ENCODE assay signal across 1 cellular context in genomic region chr2:33146112-33146511, GRCh38.
TF ChIP-seq lines count a peak whose summit lies in the region.

No MANE protein-coding gene starts in this region.

TF ChIP-seq in GM23338, 12 proteins besides CTCF, POLR2A, EP300 and RAD21 (continued from another document):
- TF ChIP-seq, protein P1, sequence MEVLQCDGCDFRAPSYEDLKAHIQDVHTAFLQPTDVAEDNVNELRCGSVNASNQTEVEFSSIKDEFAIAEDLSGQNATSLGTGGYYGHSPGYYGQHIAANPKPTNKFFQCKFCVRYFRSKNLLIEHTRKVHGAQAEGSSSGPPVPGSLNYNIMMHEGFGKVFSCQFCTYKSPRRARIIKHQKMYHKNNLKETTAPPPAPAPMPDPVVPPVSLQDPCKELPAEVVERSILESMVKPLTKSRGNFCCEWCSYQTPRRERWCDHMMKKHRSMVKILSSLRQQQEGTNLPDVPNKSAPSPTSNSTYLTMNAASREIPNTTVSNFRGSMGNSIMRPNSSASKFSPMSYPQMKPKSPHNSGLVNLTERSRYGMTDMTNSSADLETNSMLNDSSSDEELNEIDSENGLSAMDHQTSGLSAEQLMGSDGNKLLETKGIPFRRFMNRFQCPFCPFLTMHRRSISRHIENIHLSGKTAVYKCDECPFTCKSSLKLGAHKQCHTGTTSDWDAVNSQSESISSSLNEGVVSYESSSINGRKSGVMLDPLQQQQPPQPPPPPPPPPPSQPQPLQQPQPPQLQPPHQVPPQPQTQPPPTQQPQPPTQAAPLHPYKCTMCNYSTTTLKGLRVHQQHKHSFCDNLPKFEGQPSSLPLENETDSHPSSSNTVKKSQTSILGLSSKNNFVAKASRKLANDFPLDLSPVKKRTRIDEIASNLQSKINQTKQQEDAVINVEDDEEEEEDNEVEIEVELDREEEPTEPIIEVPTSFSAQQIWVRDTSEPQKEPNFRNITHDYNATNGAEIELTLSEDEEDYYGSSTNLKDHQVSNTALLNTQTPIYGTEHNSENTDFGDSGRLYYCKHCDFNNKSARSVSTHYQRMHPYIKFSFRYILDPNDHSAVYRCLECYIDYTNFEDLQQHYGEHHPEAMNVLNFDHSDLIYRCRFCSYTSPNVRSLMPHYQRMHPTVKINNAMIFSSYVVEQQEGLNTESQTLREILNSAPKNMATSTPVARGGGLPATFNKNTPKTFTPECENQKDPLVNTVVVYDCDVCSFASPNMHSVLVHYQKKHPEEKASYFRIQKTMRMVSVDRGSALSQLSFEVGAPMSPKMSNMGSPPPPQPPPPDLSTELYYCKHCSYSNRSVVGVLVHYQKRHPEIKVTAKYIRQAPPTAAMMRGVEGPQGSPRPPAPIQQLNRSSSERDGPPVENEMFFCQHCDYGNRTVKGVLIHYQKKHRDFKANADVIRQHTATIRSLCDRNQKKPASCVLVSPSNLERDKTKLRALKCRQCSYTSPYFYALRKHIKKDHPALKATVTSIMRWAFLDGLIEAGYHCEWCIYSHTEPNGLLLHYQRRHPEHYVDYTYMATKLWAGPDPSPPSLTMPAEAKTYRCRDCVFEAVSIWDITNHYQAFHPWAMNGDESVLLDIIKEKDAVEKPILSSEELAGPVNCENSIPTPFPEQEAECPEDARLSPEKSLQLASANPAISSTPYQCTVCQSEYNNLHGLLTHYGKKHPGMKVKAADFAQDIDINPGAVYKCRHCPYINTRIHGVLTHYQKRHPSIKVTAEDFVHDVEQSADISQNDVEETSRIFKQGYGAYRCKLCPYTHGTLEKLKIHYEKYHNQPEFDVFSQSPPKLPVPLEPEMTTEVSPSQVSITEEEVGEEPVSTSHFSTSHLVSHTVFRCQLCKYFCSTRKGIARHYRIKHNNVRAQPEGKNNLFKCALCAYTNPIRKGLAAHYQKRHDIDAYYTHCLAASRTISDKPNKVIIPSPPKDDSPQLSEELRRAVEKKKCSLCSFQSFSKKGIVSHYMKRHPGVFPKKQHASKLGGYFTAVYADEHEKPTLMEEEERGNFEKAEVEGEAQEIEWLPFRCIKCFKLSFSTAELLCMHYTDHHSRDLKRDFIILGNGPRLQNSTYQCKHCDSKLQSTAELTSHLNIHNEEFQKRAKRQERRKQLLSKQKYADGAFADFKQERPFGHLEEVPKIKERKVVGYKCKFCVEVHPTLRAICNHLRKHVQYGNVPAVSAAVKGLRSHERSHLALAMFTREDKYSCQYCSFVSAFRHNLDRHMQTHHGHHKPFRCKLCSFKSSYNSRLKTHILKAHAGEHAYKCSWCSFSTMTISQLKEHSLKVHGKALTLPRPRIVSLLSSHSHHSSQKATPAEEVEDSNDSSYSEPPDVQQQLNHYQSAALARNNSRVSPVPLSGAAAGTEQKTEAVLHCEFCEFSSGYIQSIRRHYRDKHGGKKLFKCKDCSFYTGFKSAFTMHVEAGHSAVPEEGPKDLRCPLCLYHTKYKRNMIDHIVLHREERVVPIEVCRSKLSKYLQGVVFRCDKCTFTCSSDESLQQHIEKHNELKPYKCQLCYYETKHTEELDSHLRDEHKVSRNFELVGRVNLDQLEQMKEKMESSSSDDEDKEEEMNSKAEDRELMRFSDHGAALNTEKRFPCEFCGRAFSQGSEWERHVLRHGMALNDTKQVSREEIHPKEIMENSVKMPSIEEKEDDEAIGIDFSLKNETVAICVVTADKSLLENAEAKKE (CRISPR knock-in tag; IDR thresholded peaks at IDR 0.05), result no peak
- TF ChIP-seq JUNB (IDR thresholded peaks at IDR 0.05; ENCODE audit: unreplicated experiment) (no peak), STAT1 (IDR thresholded peaks at IDR 0.05; ENCODE audit: unreplicated experiment) (no peak), ZNF114 (CRISPR knock-in tag; IDR thresholded peaks at IDR 0.05) (no peak), NANOG (IDR thresholded peaks at IDR 0.05; ENCODE audit: borderline replicate concordance) (no peak), EZH2phosphoT487 (IDR thresholded peaks at IDR 0.05; ENCODE audit: unreplicated experiment) (no peak), ETS1 (IDR thresholded peaks at IDR 0.05) (no peak), EZH2 (IDR thresholded peaks at IDR 0.05; ENCODE audit: low read depth, unreplicated experiment) (no peak)
TF ChIP-seq in GM23338: peak in this region for 0.
